In genomic region chr1:228336308-228337030, GRCh38 we compare ENCODE assay signal across 13 cellular contexts.
A peak's percentile ranks its signal among the peaks of the same experiment; 100 is the strongest.
DNase-seq lines count a peak whose midpoint lies in the region; ATAC-seq and TF ChIP-seq lines count a peak whose summit lies in the region.
"Had no signal": no experiment of that assay in that cellular context is flagged by ENCODE, and none has a peak within 500 bp of the region (broad histone marks: within the 10 kb centered on the region; RNA-seq: fewer than 3 reads in every experiment).

No MANE protein-coding gene starts in this region.

- intact Hi-C loops in body of pancreas (cut with DNase I): no loop called here
- intact Hi-C loops in tibial artery (cut with DNase I; ENCODE audit: low total_unique reads): no loop called here

- WGBS in body of pancreas, 2 donors: 82 to 87% methylated on average over 8 to 18 of the region's 18 CpGs

- H3K27me3 Mint-ChIP-seq in activated T-cell treated with anti-CD3 and anti-CD28 coated beads, Interleukin-2, amount 50 U/mL, for 24 hours: no peaks in the 10 kb centered on the region
- no peaks in the 10 kb centered on the region for H3K27me3 Mint-ChIP-seq in activated T-cell treated with anti-CD3 and anti-CD28 coated beads, Interleukin-2, amount 50 U/mL, for 4 hours (ENCODE audit: low read depth)
- H3K27me3 Mint-ChIP-seq: activated CD8-positive, alpha-beta T cell treated with anti-CD3 and anti-CD28 coated beads for 36 hours had no signal

- H3K4me3 ChIP-seq in body of pancreas (no peak overlapping the region), tibial artery (no peak overlapping the region)

- H3K9me3 ChIP-seq in body of pancreas: no peaks in the 10 kb centered on the region
- H3K9me3 ChIP-seq in tibial artery: no peaks in the 10 kb centered on the region

- H3K27me3 ChIP-seq in body of pancreas (no peaks in the 10 kb centered on the region), tibial artery (peaks cover 0 to 4% of the 10 kb centered on the region in 2 donors)

- H3K4me1 ChIP-seq in body of pancreas (no peaks in the 10 kb centered on the region), tibial artery (no peaks in the 10 kb centered on the region)

- no peak for TF ChIP-seq CTCF in body of pancreas (IDR thresholded peaks at IDR 0.05)
- TF ChIP-seq CTCF in tibial artery (IDR thresholded peaks at IDR 0.05): no peak

- H3K27ac Mint-ChIP-seq in activated T-cell treated with anti-CD3 and anti-CD28 coated beads, Interleukin-2, amount 50 U/mL, for 24 hours: no peak overlapping the region
- H3K27ac Mint-ChIP-seq: activated CD8-positive, alpha-beta T cell treated with anti-CD3 and anti-CD28 coated beads for 36 hours had no signal

- DNase-seq in activated T-cell treated with anti-CD3 and anti-CD28 coated beads, Interleukin-2, amount 50 U/mL, for 24 hours: peak; percentile 20
- DNase-seq in activated T-cell treated with anti-CD3 and anti-CD28 coated beads, Interleukin-2, amount 50 U/mL, for 4 hours: no peak
- DNase-seq in body of pancreas (peak in 3 of 4 donors; percentile 5 to 10 (median 6)), mesenteric fat pad (ENCODE audit: low spot score) (peak; percentile 87), tibial artery (peak; percentile 13 to 56), Kasumi-1 (lab: John Stamatoyannopoulos, UW) (no peak), NCI-H2227 (lab: John Stamatoyannopoulos, UW; ENCODE audit: unreplicated experiment) (no peak)
- DNase-seq: activated CD8-positive, alpha-beta T cell treated with anti-CD3 and anti-CD28 coated beads for 36 hours; activated naive CD4-positive, alpha-beta T cell treated with Interleukin-2 at 50 U/mL for 16 hours; COR-L47; retina; stimulated activated CD4-positive, alpha-beta T cell treated with anti-CD3 and anti-CD28 coated beads, Interleukin-4, amount 100 ng/mL, for 4 hours had no signal

- H3K9me3 Mint-ChIP-seq in activated T-cell treated with anti-CD3 and anti-CD28 coated beads, Interleukin-2, amount 50 U/mL, for 24 hours: no peaks in the 10 kb centered on the region
- H3K9me3 Mint-ChIP-seq in activated T-cell treated with anti-CD3 and anti-CD28 coated beads, Interleukin-2, amount 50 U/mL, for 4 hours: no peaks in the 10 kb centered on the region
- H3K9me3 Mint-ChIP-seq: activated CD8-positive, alpha-beta T cell treated with anti-CD3 and anti-CD28 coated beads for 36 hours had no signal

- TF ChIP-seq POLR2A in body of pancreas (IDR thresholded peaks at IDR 0.05): no peak

- no peaks in the 10 kb centered on the region for H3K4me1 Mint-ChIP-seq in activated T-cell treated with anti-CD3 and anti-CD28 coated beads, Interleukin-2, amount 50 U/mL, for 24 hours (ENCODE audit: low read depth)
- no peaks in the 10 kb centered on the region for H3K4me1 Mint-ChIP-seq in activated T-cell treated with anti-CD3 and anti-CD28 coated beads, Interleukin-2, amount 50 U/mL, for 4 hours (ENCODE audit: low read depth)

- H3K27ac ChIP-seq in body of pancreas (no peak overlapping the region), tibial artery (no peak overlapping the region)

- H3K4me3 Mint-ChIP-seq in activated T-cell treated with anti-CD3 and anti-CD28 coated beads, Interleukin-2, amount 50 U/mL, for 24 hours: no peak overlapping the region
- H3K4me3 Mint-ChIP-seq in activated T-cell treated with anti-CD3 and anti-CD28 coated beads, Interleukin-2, amount 50 U/mL, for 4 hours: no peak overlapping the region
- H3K4me3 Mint-ChIP-seq: activated CD8-positive, alpha-beta T cell treated with anti-CD3 and anti-CD28 coated beads for 36 hours had no signal

- H3K36me3 Mint-ChIP-seq in activated T-cell treated with anti-CD3 and anti-CD28 coated beads, Interleukin-2, amount 50 U/mL, for 24 hours (ENCODE audit: low read depth): peaks cover 29% of the 10 kb centered on the region
- peaks cover 4% of the 10 kb centered on the region for H3K36me3 Mint-ChIP-seq in activated T-cell treated with anti-CD3 and anti-CD28 coated beads, Interleukin-2, amount 50 U/mL, for 4 hours (ENCODE audit: insufficient read depth)

- H3K36me3 ChIP-seq in body of pancreas (replicated peaks in 1 of 2; ENCODE audit: insufficient read depth in 1 of 2, low read depth in 2 of 2) (no peaks in the 10 kb centered on the region), tibial artery (peaks cover 0 to 82% (median 0%) of the 10 kb centered on the region in 3 donors)

- no peak for ATAC-seq in activated T-cell treated with anti-CD3 and anti-CD28 coated beads, Interleukin-2, amount 50 U/mL, for 4 hours
- no peak for ATAC-seq in body of pancreas
- ATAC-seq in GM21381 (IDR thresholded peaks at IDR 0.05; ENCODE audit: unreplicated experiment): no peak
- ATAC-seq: activated CD8-positive, alpha-beta T cell treated with anti-CD3 and anti-CD28 coated beads for 36 hours had no signal

Comparison
In these comparisons a context has a peak if more than half of its experiments do, and no peak if none do; other contexts are left out.
1. DNase-seq: peak in activated T-cell treated with anti-CD3 and anti-CD28 coated beads, Interleukin-2, amount 50 U/mL, for 24 hours (single experiment), body of pancreas (3 of 4), mesenteric fat pad (single experiment) and tibial artery (2 of 2); none in activated T-cell treated with anti-CD3 and anti-CD28 coated beads, Interleukin-2, amount 50 U/mL, for 4 hours (single experiment), Kasumi-1 (0 of 2) and NCI-H2227 (single experiment).